8 cellular contexts compared by ENCODE assay signal in the genomic region with DNA sequence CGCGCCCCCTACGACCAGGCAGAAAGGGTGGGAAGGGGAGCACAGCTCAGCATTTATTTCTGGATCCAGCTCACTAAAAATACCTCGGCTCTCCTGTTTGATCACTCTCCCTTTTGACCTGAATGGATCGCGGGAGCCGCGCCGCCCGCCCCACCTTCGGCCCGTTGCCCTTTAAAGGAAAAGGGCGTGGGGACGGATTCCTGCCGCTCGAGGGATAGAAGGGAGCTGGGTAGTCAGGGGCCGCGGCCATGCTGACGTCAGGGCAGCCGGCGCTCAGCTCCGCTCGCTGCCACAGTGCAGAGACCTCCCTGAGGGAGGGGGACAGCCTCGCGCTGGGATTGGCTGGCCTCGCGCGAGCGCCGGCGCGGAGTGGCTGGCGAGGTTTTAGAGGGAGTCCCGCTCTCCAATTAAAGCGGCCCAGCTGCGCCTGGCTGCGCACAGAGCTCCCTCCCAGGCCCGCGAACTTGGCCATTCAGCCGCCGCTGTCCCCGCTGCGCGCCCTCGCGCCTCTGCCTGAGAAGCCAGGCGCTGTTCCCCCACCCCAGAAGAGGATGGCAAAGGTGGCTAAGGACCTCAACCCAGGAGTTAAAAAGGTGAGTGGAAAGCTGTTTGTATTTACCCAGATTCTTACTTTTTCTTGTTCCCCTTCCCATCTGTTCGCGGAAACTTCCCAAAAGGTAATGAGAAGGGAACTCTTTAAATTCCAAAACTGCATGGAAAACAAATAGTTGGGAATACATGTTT.
DNase-seq lines count a peak whose midpoint lies in the region; ATAC-seq lines count a peak whose summit lies in the region.

A gene with protein sequence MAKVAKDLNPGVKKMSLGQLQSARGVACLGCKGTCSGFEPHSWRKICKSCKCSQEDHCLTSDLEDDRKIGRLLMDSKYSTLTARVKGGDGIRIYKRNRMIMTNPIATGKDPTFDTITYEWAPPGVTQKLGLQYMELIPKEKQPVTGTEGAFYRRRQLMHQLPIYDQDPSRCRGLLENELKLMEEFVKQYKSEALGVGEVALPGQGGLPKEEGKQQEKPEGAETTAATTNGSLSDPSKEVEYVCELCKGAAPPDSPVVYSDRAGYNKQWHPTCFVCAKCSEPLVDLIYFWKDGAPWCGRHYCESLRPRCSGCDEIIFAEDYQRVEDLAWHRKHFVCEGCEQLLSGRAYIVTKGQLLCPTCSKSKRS (plus strand): TSS at position 436 of the 744 bp plus-strand sequence. CDS start 116 bp downstream, at position 552.

- H3K36me3 ChIP-seq in BLaER1 (no peaks in the 10 kb centered on the region), endocrine pancreas (ENCODE audit: control insufficient read depth, insufficient read depth, low read length) (no peaks in the 10 kb centered on the region)

- no peak within 1 kb of the TSS for H3K9ac ChIP-seq in BLaER1
- H3K9ac ChIP-seq in endocrine pancreas (ENCODE audit: control insufficient read depth, insufficient read depth, low read length) = peak within 1 kb of the TSS; percentile 60

- no peaks in the 10 kb centered on the region for H3K27me3 Mint-ChIP-seq in memory B cell

- H3K4me1 Mint-ChIP-seq in memory B cell = peaks cover 25% of the 10 kb centered on the region

- H3K27me3 ChIP-seq in BLaER1 (no peaks in the 10 kb centered on the region), endocrine pancreas (ENCODE audit: control insufficient read depth, insufficient read depth, low read length) (no peaks in the 10 kb centered on the region)

- no peaks in the 10 kb centered on the region for H3K36me3 Mint-ChIP-seq in memory B cell

- peak; percentile 95 for ATAC-seq in GM19324 (IDR thresholded peaks at IDR 0.05; ENCODE audit: low FRiP score, unreplicated experiment)
- ATAC-seq in HG03457 (IDR thresholded peaks at IDR 0.05; ENCODE audit: unreplicated experiment) = peak; percentile 98
- peak; percentile 97 for ATAC-seq in memory B cell (ENCODE audit: low read depth)

- peak within 1 kb of the TSS; percentile 92 for H3K4me3 Mint-ChIP-seq in memory B cell

- DNase-seq in NCI-H82 treated with DMSO at 0.1 percent for 48 hours (lab: John Stamatoyannopoulos, UW; ENCODE audit: unreplicated experiment) = peak; percentile 61
- peak; percentile 58 for DNase-seq in activated CD8-positive, alpha-beta memory T cell treated with anti-CD3 and anti-CD28 coated beads, Interleukin-2, amount 50 U/mL, for 24 hours (ENCODE audit: extremely low read depth)
- peak; percentile 64 to 81 for DNase-seq in memory B cell (ENCODE audit: low spot score in 2 of 2)
- peak; percentile 64 for DNase-seq in stimulated activated CD8-positive, alpha-beta memory T cell treated with anti-CD3 and anti-CD28 coated beads, Interleukin-12 subunit alpha, Interleukin-12 subunit beta, amount 100 ng/mL, for 1 hour (ENCODE audit: low read depth)

- H3K9me3 Mint-ChIP-seq in memory B cell = no peaks in the 10 kb centered on the region

- H3K4me3 ChIP-seq in BLaER1 (no peak within 1 kb of the TSS), endocrine pancreas (ENCODE audit: control insufficient read depth, insufficient read depth, low read length) (peak within 1 kb of the TSS; percentile 87)

- H3K4me1 ChIP-seq in BLaER1 = peaks cover 43% of the 10 kb centered on the region
- peaks cover 16% of the 10 kb centered on the region for H3K4me1 ChIP-seq in endocrine pancreas (ENCODE audit: control insufficient read depth, insufficient read depth, low read length)

- H3K9me3 ChIP-seq in BLaER1 = peaks cover 6% of the 10 kb centered on the region; the same call in 1 of the 2 replicates
- H3K9me3 ChIP-seq in endocrine pancreas (ENCODE audit: control insufficient read depth, low read length) = no peaks in the 10 kb centered on the region

- no peaks in the 10 kb centered on the region for H4K20me1 ChIP-seq in BLaER1

- peak within 1 kb of the TSS; percentile 89 for H3K27ac Mint-ChIP-seq in memory B cell

- peak within 1 kb of the TSS; percentile 68 for H3K4me2 ChIP-seq in BLaER1

- H3K27ac ChIP-seq in BLaER1 = peak within 1 kb of the TSS; percentile 30; the same call in 1 of the 2 replicates
